22 cellular contexts compared by ENCODE assay signal in the genomic region with DNA sequence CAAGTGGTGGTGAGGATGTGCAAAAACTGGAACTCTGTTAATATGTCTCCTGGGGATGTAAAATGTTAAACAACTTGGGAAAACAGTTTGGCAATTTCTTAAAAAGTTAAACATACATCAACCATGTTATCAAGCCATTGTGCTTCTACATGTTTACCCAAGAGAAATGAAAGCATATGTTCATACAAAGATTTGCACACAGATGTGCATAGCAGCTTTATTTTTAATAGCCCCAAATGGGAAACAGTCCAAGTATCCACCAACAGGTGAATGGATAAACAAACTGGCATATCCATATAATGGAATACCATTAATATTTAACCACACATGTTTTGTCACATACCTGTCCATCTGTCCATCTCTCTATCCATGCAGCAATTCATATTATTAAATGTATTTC. TPM values are rescaled to one million over a fixed set of nuclear protein-coding genes. Genes with fewer than 3 reads are reported as not detected.
A peak's percentile ranks its signal among the peaks of the same experiment; 100 is the strongest.
DNase-seq lines count a peak whose midpoint lies in the region; ATAC-seq and TF ChIP-seq lines count a peak whose summit lies in the region.
"Had no signal": no experiment of that assay in that cellular context is flagged by ENCODE, and none has a peak within 500 bp of the region (broad histone marks: within the 10 kb centered on the region; RNA-seq: fewer than 3 reads in every experiment).

No MANE protein-coding gene starts in this region.

- intact Hi-C loops in mucosa of descending colon (cut with DNase I, micrococcal nuclease), result no loop called here
- intact Hi-C loops in upper lobe of right lung (cut with DNase I), result no loop called here

- H3K36me3 ChIP-seq in HEK293 (ENCODE audit: control insufficient read depth in 2 of 2, insufficient read depth in 1 of 2, low read length in 2 of 2) (no peaks in the 10 kb centered on the region), mucosa of descending colon (ENCODE audit: low read depth) (no peaks in the 10 kb centered on the region), upper lobe of right lung (no peaks in the 10 kb centered on the region)
- H3K36me3 ChIP-seq: SJSA1 had no signal

- H3K4me1 ChIP-seq in HEK293 (ENCODE audit: control insufficient read depth, insufficient read depth, low read length) (peaks cover 4% of the 10 kb centered on the region; the same call in 1 of the 2 replicates), mucosa of descending colon (ENCODE audit: low read depth) (peaks cover 6% of the 10 kb centered on the region), upper lobe of right lung (peaks cover 12% of the 10 kb centered on the region)

- peak; percentile 21 for DNase-seq in NCI-H1105 treated with DMSO at 0.1 percent for 48 hours (lab: John Stamatoyannopoulos, UW)
- no peak for DNase-seq in NCI-H1105 (lab: John Stamatoyannopoulos, UW)
- peak; percentile 62 for DNase-seq in NCI-H69 (lab: John Stamatoyannopoulos, UW)
- DNase-seq in mucosa of descending colon, result no peak
- no peak for DNase-seq in upper lobe of right lung
- DNase-seq in activated CD4-positive, alpha-beta T cell treated with anti-CD3 and anti-CD28 coated beads, Interleukin-2, amount 50 U/mL, for 4 hours, result no peak
- DNase-seq: DMS79, EL, GDM1, Karpas-422, MV-4-11, NCI-H2081, NCI-H774, Right ventricle myocardium superior, RPMI8226, T-helper 1 cell had no signal

- CTCF ChIA-PET in HEK293 (lab: Yijun Ruan, JAX), result interaction anchor here (0.6 to 1.2 kb wide), 4 partner anchors 11 to 405 kb away, joined by 3 to 4 read pairs (median 3); no protein-coding TSS in a partner anchor

- ATAC-seq in mucosa of descending colon (peak; percentile 51), upper lobe of right lung (no peak), HG03097 (IDR thresholded peaks at IDR 0.05; ENCODE audit: low FRiP score, unreplicated experiment) (no peak)
- ATAC-seq: GM12878, HCT116, HepG2 had no signal

- POLR2A ChIA-PET in HEK293 (lab: Yijun Ruan, JAX), result no interaction called here

- TF ChIP-seq CTCF in HEK293 (tag by site-specific recombination; IDR thresholded peaks at IDR 0.05), result no peak
- no peak for TF ChIP-seq CTCF in mucosa of descending colon (IDR thresholded peaks at IDR 0.05)
- no peak for TF ChIP-seq CTCF in upper lobe of right lung (IDR thresholded peaks at IDR 0.05)

- H3K27me3 ChIP-seq in upper lobe of right lung, result no peaks in the 10 kb centered on the region
- H3K27me3 ChIP-seq: SJSA1 had no signal

- no peak overlapping the region for H3K4me3 ChIP-seq in HEK293 (ENCODE audit: low read depth, low read length)
- H3K4me3 ChIP-seq in mucosa of descending colon, result no peak overlapping the region
- H3K4me3 ChIP-seq in upper lobe of right lung, result no peak overlapping the region
- H3K4me3 ChIP-seq: GM12878, SJSA1 had no signal

- H3K9me3 ChIP-seq in HEK293 (ENCODE audit: control insufficient read depth, insufficient read depth, low read depth, low read length) (no peaks in the 10 kb centered on the region), mucosa of descending colon (no peaks in the 10 kb centered on the region), upper lobe of right lung (no peaks in the 10 kb centered on the region)
- H3K9me3 ChIP-seq: SJSA1 had no signal

- no peak overlapping the region for H3K27ac ChIP-seq in HEK293 (ENCODE audit: extremely low read depth, low read depth, low read length)
- no peak overlapping the region for H3K27ac ChIP-seq in upper lobe of right lung
- H3K27ac ChIP-seq: SJSA1 had no signal

TF ChIP-seq in HEK293, 187 proteins besides CTCF, POLR2A, EP300 and RAD21:
- no peak for TF ChIP-seq ZNF184 (tag by site-specific recombination; IDR thresholded peaks at IDR 0.05)
- 0 out of 2 replicates have a peak, but pooled peaks have one; percentile 15 for TF ChIP-seq SCRT2 (tag by site-specific recombination; IDR thresholded peaks at IDR 0.05)

RNA-seq across cellular contexts. Expression of a gene that starts 6.2 kb away (rescaled TPM):
- total RNA-seq in mucosa of descending colon (10 to 100 TPM; 48.7 to 62.6 (median 49.2) TPM), upper lobe of right lung (44.0 TPM)

Comparison
In these comparisons a context has a peak if more than half of its experiments do, and no peak if none do; other contexts are left out.
1. DNase-seq: peak in NCI-H1105 treated with DMSO at 0.1 percent for 48 hours (single experiment) and NCI-H69 (single experiment); none in NCI-H1105 (single experiment), mucosa of descending colon (0 of 3), upper lobe of right lung (single experiment) and activated CD4-positive, alpha-beta T cell treated with anti-CD3 and anti-CD28 coated beads, Interleukin-2, amount 50 U/mL, for 4 hours (0 of 2).